ENCODE assay signal across 23 cellular contexts in the genomic region with DNA sequence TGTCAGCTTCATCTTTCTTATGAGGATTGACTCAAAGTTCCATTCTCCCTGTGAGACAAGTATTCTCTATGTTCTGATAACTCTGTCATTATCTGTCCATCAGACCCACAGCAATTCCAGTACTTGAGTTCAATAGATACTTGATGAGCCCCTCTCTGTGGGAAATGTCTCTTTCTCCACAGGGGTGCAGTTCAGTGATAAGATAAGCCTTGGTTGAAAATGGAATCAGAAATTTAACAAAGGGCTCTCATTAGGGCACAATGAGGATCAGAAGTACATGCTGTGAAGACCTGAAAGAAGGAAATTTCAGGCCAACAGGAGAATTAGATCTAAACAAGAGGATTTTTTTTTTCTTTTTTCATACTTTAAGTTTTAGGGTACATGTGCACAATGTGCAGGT.
"Had no signal": no experiment of that assay in that cellular context is flagged by ENCODE, and none has a peak within 500 bp of the region (broad histone marks: within the 10 kb centered on the region; RNA-seq: fewer than 3 reads in every experiment).

No MANE protein-coding gene starts in this region.

- H3K27me3 ChIP-seq: gastrocnemius medialis, left lung, right lobe of liver, suprapubic skin, transverse colon, upper lobe of right lung, uterus had no signal

- H3K4me3 ChIP-seq: gastrocnemius medialis, left lung, right lobe of liver, suprapubic skin, transverse colon, upper lobe of right lung, uterus had no signal

- DNase-seq: cortex of kidney; foreskin fibroblast; gastrocnemius medialis; head of caudate nucleus; left cardiac atrium; left lung; naive thymus-derived CD8-positive, alpha-beta T cell; nephron progenitor cell; right lobe of liver; small intestine; stimulated activated CD4-positive, alpha-beta T cell treated with anti-CD3 and anti-CD28 coated beads, Interleukin-15, amount 100 ng/mL, for 24 hours; stimulated activated CD4-positive, alpha-beta T cell treated with anti-CD3 and anti-CD28 coated beads, Interleukin-2, amount 100 ng/mL, for 48 hours; stimulated activated CD8-positive, alpha-beta memory T cell treated with anti-CD3 and anti-CD28 coated beads, Interleukin-4, amount 100 ng/mL, for 48 hours; stimulated activated naive CD4-positive, alpha-beta T cell; stimulated activated naive CD8-positive, alpha-beta T cell treated with anti-CD3 and anti-CD28 coated beads, Interleukin-15, amount 100 ng/mL, for 72 hours; transverse colon; upper lobe of right lung; uterus had no signal

- H3K36me3 ChIP-seq: gastrocnemius medialis, left lung, right lobe of liver, suprapubic skin, transverse colon, upper lobe of right lung, uterus had no signal

- H3K4me1 ChIP-seq: gastrocnemius medialis, left lung, parathyroid adenoma, right lobe of liver, suprapubic skin, transverse colon, upper lobe of right lung, uterus had no signal

- H2AFZ ChIP-seq: parathyroid adenoma had no signal

- FAIRE-seq: islet of Langerhans, small intestine had no signal

- ATAC-seq: esophagus mucosa; gastrocnemius medialis; left cardiac atrium; left lung; naive thymus-derived CD8-positive, alpha-beta T cell; right lobe of liver; stimulated activated naive CD8-positive, alpha-beta T cell treated with anti-CD3 and anti-CD28 coated beads, Interleukin-15, amount 100 ng/mL, for 72 hours; upper lobe of right lung had no signal

- H3K79me2 ChIP-seq: parathyroid adenoma had no signal

- H3K27ac ChIP-seq: epithelial cell of prostate, gastrocnemius medialis, left lung, parathyroid adenoma, right lobe of liver, suprapubic skin, transverse colon, upper lobe of right lung, uterus had no signal

- H3K9me3 ChIP-seq: gastrocnemius medialis, left lung, right lobe of liver, suprapubic skin, transverse colon, upper lobe of right lung, uterus had no signal

- H3K9ac ChIP-seq: parathyroid adenoma had no signal
